Comparison of ENCODE assay signal across 27 cellular contexts in genomic region chr22:47344414-47344813, GRCh38.
"Had no signal": no experiment of that assay in that cellular context is flagged by ENCODE, and none has a peak within 500 bp of the region (broad histone marks: within the 10 kb centered on the region; RNA-seq: fewer than 3 reads in every experiment).

No MANE protein-coding gene starts in this region.

- H3K27ac ChIP-seq: neural progenitor cell, pancreas, prostate gland, right lobe of liver, sigmoid colon, stomach, thoracic aorta, thyroid gland, tibial nerve, upper lobe of left lung, vagina had no signal

- H3K4me1 Mint-ChIP-seq: natural killer cell; nephron; neural progenitor cell; stimulated activated effector memory CD8-positive, alpha-beta T cell treated with anti-CD3 and anti-CD28 coated beads, Interleukin-12 subunit alpha, Interleukin-12 subunit beta, amount 100 ng/mL, for 72 hours; stimulated activated naive B cell treated with anti-CD40 and anti-IgM and Interleukin-4, amounts not matched to agents 10 μg/mL and 1 μg/mL and 100 μg/mL, for 72 hours had no signal

- DNase-seq: naive thymus-derived CD4-positive, alpha-beta T cell; natural killer cell; occipital lobe; pancreas; retina; right cardiac atrium; right lobe of liver; sigmoid colon; small intestine; stimulated activated CD4-positive, alpha-beta T cell treated with anti-CD3 and anti-CD28 coated beads, Interleukin-15, amount 100 ng/mL, for 24 hours; stimulated activated CD4-positive, alpha-beta T cell treated with anti-CD3 and anti-CD28 coated beads, Interleukin-2, amount 100 ng/mL, for 24 hours; stimulated activated CD4-positive, alpha-beta T cell treated with anti-CD3 and anti-CD28 coated beads, Interleukin-2, amount 100 ng/mL, for 48 hours; stimulated activated CD4-positive, alpha-beta T cell treated with anti-CD3 and anti-CD28 coated beads, Interleukin-4, amount 100 ng/mL, for 24 hours; stimulated activated naive B cell treated with anti-CD40 and anti-IgM and Interleukin-4, amounts not matched to agents 10 μg/mL and 1 μg/mL and 100 μg/mL, for 72 hours; stimulated activated naive CD4-positive, alpha-beta T cell treated with Interleukin-2 at 50 U/mL for 16 hours; stomach; thyroid gland; trophoblast cell had no signal

- H3K4me3 ChIP-seq: neural progenitor cell, pancreas, prostate gland, right lobe of liver, sigmoid colon, stomach, thoracic aorta, thyroid gland, tibial nerve, upper lobe of left lung, vagina had no signal

- H3K4me3 Mint-ChIP-seq: naive thymus-derived CD4-positive, alpha-beta T cell; natural killer cell; nephron; neural progenitor cell; stimulated activated effector memory CD8-positive, alpha-beta T cell treated with anti-CD3 and anti-CD28 coated beads, Interleukin-12 subunit alpha, Interleukin-12 subunit beta, amount 100 ng/mL, for 72 hours; stimulated activated naive B cell treated with anti-CD40 and anti-IgM and Interleukin-4, amounts not matched to agents 10 μg/mL and 1 μg/mL and 100 μg/mL, for 72 hours; stimulated activated naive CD8-positive, alpha-beta T cell treated with anti-CD3 and anti-CD28 coated beads, Interleukin-15, Interleukin-2, amounts not matched to agents 100 ng/mL and 50 ng/mL, for 24 hours had no signal

- ATAC-seq: naive thymus-derived CD4-positive, alpha-beta T cell; pancreas; right cardiac atrium; stimulated activated effector memory CD8-positive, alpha-beta T cell treated with anti-CD3 and anti-CD28 coated beads, Interleukin-12 subunit alpha, Interleukin-12 subunit beta, amount 100 ng/mL, for 72 hours; stimulated activated naive B cell treated with anti-CD40 and anti-IgM and Interleukin-4, amounts not matched to agents 10 μg/mL and 1 μg/mL and 100 μg/mL, for 72 hours had no signal

- H3K9me3 Mint-ChIP-seq: natural killer cell; stimulated activated naive CD8-positive, alpha-beta T cell treated with anti-CD3 and anti-CD28 coated beads, Interleukin-15, Interleukin-2, amounts not matched to agents 100 ng/mL and 50 ng/mL, for 24 hours had no signal

- H3K27ac Mint-ChIP-seq: naive thymus-derived CD4-positive, alpha-beta T cell; natural killer cell; nephron; neural progenitor cell; stimulated activated effector memory CD8-positive, alpha-beta T cell treated with anti-CD3 and anti-CD28 coated beads, Interleukin-12 subunit alpha, Interleukin-12 subunit beta, amount 100 ng/mL, for 72 hours; stimulated activated naive B cell treated with anti-CD40 and anti-IgM and Interleukin-4, amounts not matched to agents 10 μg/mL and 1 μg/mL and 100 μg/mL, for 72 hours; stimulated activated naive CD8-positive, alpha-beta T cell treated with anti-CD3 and anti-CD28 coated beads, Interleukin-15, Interleukin-2, amounts not matched to agents 100 ng/mL and 50 ng/mL, for 24 hours had no signal

- H3K36me3 Mint-ChIP-seq: naive thymus-derived CD4-positive, alpha-beta T cell; natural killer cell; neural progenitor cell; stimulated activated effector memory CD8-positive, alpha-beta T cell treated with anti-CD3 and anti-CD28 coated beads, Interleukin-12 subunit alpha, Interleukin-12 subunit beta, amount 100 ng/mL, for 72 hours; stimulated activated naive B cell treated with anti-CD40 and anti-IgM and Interleukin-4, amounts not matched to agents 10 μg/mL and 1 μg/mL and 100 μg/mL, for 72 hours had no signal
